13 cellular contexts compared by ENCODE assay signal in genomic region chr19:40922185-40923160, GRCh38. TPM values are rescaled to one million over a fixed set of nuclear protein-coding genes. Genes with fewer than 3 reads are reported as not detected.
"Had no signal": no experiment of that assay in that cellular context is flagged by ENCODE, and none has a peak within 500 bp of the region (broad histone marks: within the 10 kb centered on the region; RNA-seq: fewer than 3 reads in every experiment).

No MANE protein-coding gene starts in this region.

RNA-seq across cellular contexts. Expression of gene CYP2A7, which starts 40.4 kb away (rescaled TPM):
- total RNA-seq: activated B cell treated with CpG ODN at 0.5 μM for 24 hours; activated CD8-positive, alpha-beta T cell treated with anti-CD3 and anti-CD28 coated beads for 36 hours; activated T-cell treated with anti-CD3 and anti-CD28 coated beads, Interleukin-2, amount 50 U/mL, for 4 hours; activated T-helper 17 cell treated with anti-CD3 and anti-CD28 coated beads, Interleukin-2, amount 50 U/mL, for 72 hours; esophagus muscularis mucosa; gastrocnemius medialis; left ventricle myocardium superior; mononuclear cell; osteocyte; prostate gland; spleen; suprapubic skin; tibial nerve had no signal
- polyA plus RNA-seq: spleen had no signal
